Comparison of ENCODE assay signal across 17 cellular contexts in genomic region chr16:70482624-70483023, GRCh38. TPM values are rescaled to one million over a fixed set of nuclear protein-coding genes. Genes with fewer than 3 reads are reported as not detected.
DNase-seq lines count a peak whose midpoint lies in the region; ATAC-seq, FAIRE-seq and TF ChIP-seq lines count a peak whose summit lies in the region.
"Had no signal": no experiment of that assay in that cellular context is flagged by ENCODE, and none has a peak within 500 bp of the region (broad histone marks: within the 10 kb centered on the region; RNA-seq: fewer than 3 reads in every experiment).

No MANE protein-coding gene starts in this region.

- H3K4me2 ChIP-seq in HepG2 (ENCODE audit: low read depth, low read length) (no peak overlapping the region), PC-3 (ENCODE audit: low read length) (no peak overlapping the region)

- H3K9me2 ChIP-seq in PC-3 (replicated peaks; ENCODE audit: low read length): no peaks in the 10 kb centered on the region

- H3K9me3 Mint-ChIP-seq in chondrocyte (ENCODE audit: low read depth): no peaks in the 10 kb centered on the region
- no peaks in the 10 kb centered on the region for H3K9me3 Mint-ChIP-seq in stimulated activated effector memory CD8-positive, alpha-beta T cell treated with anti-CD3 and anti-CD28 coated beads, Interleukin-12 subunit alpha, Interleukin-12 subunit beta, amount 100 ng/mL, for 72 hours
- no peaks in the 10 kb centered on the region for H3K9me3 Mint-ChIP-seq in activated CD8-positive, alpha-beta memory T cell treated with anti-CD3 and anti-CD28 coated beads, Interleukin-2, amount 10 ng/mL, durations not matched to agents 7 days and 5 days (ENCODE audit: low read depth)
- H3K9me3 Mint-ChIP-seq: CD4-positive, alpha-beta T cell had no signal

- H3K4me1 Mint-ChIP-seq in chondrocyte (ENCODE audit: low read depth): peaks cover 28% of the 10 kb centered on the region
- H3K4me1 Mint-ChIP-seq in stimulated activated effector memory CD8-positive, alpha-beta T cell treated with anti-CD3 and anti-CD28 coated beads, Interleukin-12 subunit alpha, Interleukin-12 subunit beta, amount 100 ng/mL, for 72 hours: peaks cover 20% of the 10 kb centered on the region
- H3K4me1 Mint-ChIP-seq in activated CD8-positive, alpha-beta memory T cell treated with anti-CD3 and anti-CD28 coated beads, Interleukin-2, amount 10 ng/mL, durations not matched to agents 7 days and 5 days: peaks cover 23% of the 10 kb centered on the region

- H3K4me1 ChIP-seq in HepG2 (ENCODE audit: insufficient read depth, low read length) (peaks cover 12% of the 10 kb centered on the region), right lobe of liver (no peaks in the 10 kb centered on the region), PC-3 (ENCODE audit: insufficient read depth, low read length) (peaks cover 13% of the 10 kb centered on the region)
- H3K4me1 ChIP-seq: SJCRH30 had no signal

- H3K4me3 Mint-ChIP-seq in chondrocyte (ENCODE audit: unreplicated experiment): no peak overlapping the region
- no peak overlapping the region for H3K4me3 Mint-ChIP-seq in stimulated activated effector memory CD8-positive, alpha-beta T cell treated with anti-CD3 and anti-CD28 coated beads, Interleukin-12 subunit alpha, Interleukin-12 subunit beta, amount 100 ng/mL, for 72 hours
- no peak overlapping the region for H3K4me3 Mint-ChIP-seq in activated CD8-positive, alpha-beta memory T cell treated with anti-CD3 and anti-CD28 coated beads, Interleukin-2, amount 10 ng/mL, durations not matched to agents 7 days and 5 days
- H3K4me3 Mint-ChIP-seq: CD4-positive, alpha-beta T cell had no signal

- H3K9me3 ChIP-seq in HepG2 (ENCODE audit: low read length) (no peaks in the 10 kb centered on the region), right lobe of liver (no peaks in the 10 kb centered on the region), PC-3 (ENCODE audit: low read length) (no peaks in the 10 kb centered on the region)
- H3K9me3 ChIP-seq: SJCRH30 had no signal

- TF ChIP-seq POLR2A in HepG2 (IDR thresholded peaks at IDR 0.05; ENCODE audit: insufficient read depth in 1 of 2, low read depth in 2 of 2, low read length in 2 of 2) (no peak), right lobe of liver (IDR thresholded peaks at IDR 0.05) (no peak)

- no peaks in the 10 kb centered on the region for H3K27me3 Mint-ChIP-seq in chondrocyte (ENCODE audit: low read depth)
- H3K27me3 Mint-ChIP-seq in activated CD8-positive, alpha-beta memory T cell treated with anti-CD3 and anti-CD28 coated beads, Interleukin-2, amount 10 ng/mL, durations not matched to agents 7 days and 5 days: no peaks in the 10 kb centered on the region
- H3K27me3 Mint-ChIP-seq: CD4-positive, alpha-beta T cell had no signal

- POLR2A ChIA-PET in HepG2 (lab: Yijun Ruan, JAX) (interaction anchor here (1.0 kb wide), 1 partner anchor 101 kb away, joined by 4 read pairs; no protein-coding TSS in a partner anchor), PC-3 (lab: Charles Lee; ENCODE audit: unreplicated experiment) (no interaction called here)

- TF ChIP-seq EP300 in HepG2 (IDR thresholded peaks at IDR 0.05; ENCODE audit: low read depth in 2 of 2, low read length in 2 of 2): no peak
- TF ChIP-seq EP300 in HepG2 (CRISPR knock-in tag; IDR thresholded peaks at IDR 0.05; ENCODE audit: borderline replicate concordance): no peak

- H3K79me2 ChIP-seq in HepG2 (ENCODE audit: insufficient read depth, low read length): no peaks in the 10 kb centered on the region
- no peaks in the 10 kb centered on the region for H3K79me2 ChIP-seq in PC-3 (ENCODE audit: low read length)

- CTCF ChIA-PET in HepG2 (lab: Yijun Ruan, JAX; ENCODE audit: low intra/inter-chr PET ratio, low total read pairs) (no interaction called here), PC-3 (lab: Charles Lee) (interaction anchor here (0.5 kb wide), 1 partner anchor 234 kb away, joined by 5 read pairs; no protein-coding TSS in a partner anchor)
- CTCF ChIA-PET in activated CD8-positive, alpha-beta memory T cell treated with anti-CD3 and anti-CD28 coated beads, Interleukin-2, amount 10 ng/mL, durations not matched to agents 7 days and 5 days (lab: Charles Lee): no interaction called here

- intact Hi-C loops in HepG2 (cut with micrococcal nuclease; ENCODE audit: unreplicated experiment) (no loop called here), right lobe of liver (cut with DNase I) (no loop called here), PC-3 (cut with micrococcal nuclease) (no loop called here)

- no peak for TF ChIP-seq RAD21 in HepG2 (CRISPR knock-in tag; IDR thresholded peaks at IDR 0.05)

- BruUV-seq in HepG2 (replicated peaks; lab: Mats Ljungman, UMichigan) (no TSS peak), PC-3 (replicated peaks; lab: Mats Ljungman, UMichigan) (no TSS peak)

- H3K27ac ChIP-seq in HepG2 (ENCODE audit: extremely low read length, insufficient read depth, low read length): peak overlapping the region; percentile 22
- no peak overlapping the region for H3K27ac ChIP-seq in right lobe of liver
- H3K27ac ChIP-seq in PC-3 (ENCODE audit: low read length): peak overlapping the region; percentile 65
- H3K27ac ChIP-seq: SJCRH30 had no signal

- H3K27ac Mint-ChIP-seq in chondrocyte (ENCODE audit: unreplicated experiment): peak overlapping the region; percentile 72
- H3K27ac Mint-ChIP-seq in stimulated activated effector memory CD8-positive, alpha-beta T cell treated with anti-CD3 and anti-CD28 coated beads, Interleukin-12 subunit alpha, Interleukin-12 subunit beta, amount 100 ng/mL, for 72 hours: peak overlapping the region; percentile 46
- H3K27ac Mint-ChIP-seq in activated CD8-positive, alpha-beta memory T cell treated with anti-CD3 and anti-CD28 coated beads, Interleukin-2, amount 10 ng/mL, durations not matched to agents 7 days and 5 days: no peak overlapping the region
- H3K27ac Mint-ChIP-seq: CD4-positive, alpha-beta T cell had no signal

- H3K4me3 ChIP-seq in HepG2 (replicated peaks in 1 of 3; ENCODE audit: insufficient read depth in 1 of 3, low read depth in 2 of 3, low read length in 3 of 3) (no peak overlapping the region), right lobe of liver (no peak overlapping the region), PC-3 (ENCODE audit: low read length) (no peak overlapping the region)
- H3K4me3 ChIP-seq: SJCRH30 had no signal

- peaks cover 8% of the 10 kb centered on the region for H3K36me3 Mint-ChIP-seq in chondrocyte (ENCODE audit: low read depth)
- peaks cover 42% of the 10 kb centered on the region for H3K36me3 Mint-ChIP-seq in stimulated activated effector memory CD8-positive, alpha-beta T cell treated with anti-CD3 and anti-CD28 coated beads, Interleukin-12 subunit alpha, Interleukin-12 subunit beta, amount 100 ng/mL, for 72 hours
- H3K36me3 Mint-ChIP-seq in activated CD8-positive, alpha-beta memory T cell treated with anti-CD3 and anti-CD28 coated beads, Interleukin-2, amount 10 ng/mL, durations not matched to agents 7 days and 5 days: peaks cover 8% of the 10 kb centered on the region

- H3F3A ChIP-seq in PC-3 (ENCODE audit: low read length, unreplicated experiment): no peaks in the 10 kb centered on the region

- peak; percentile 8 for ATAC-seq in HepG2
- no peak for ATAC-seq in right lobe of liver
- ATAC-seq in PC-3: peak; percentile 55
- no peak for ATAC-seq in stimulated activated effector memory CD8-positive, alpha-beta T cell treated with anti-CD3 and anti-CD28 coated beads, Interleukin-12 subunit alpha, Interleukin-12 subunit beta, amount 100 ng/mL, for 72 hours
- ATAC-seq in activated CD8-positive, alpha-beta memory T cell treated with anti-CD3 and anti-CD28 coated beads, Interleukin-2, amount 10 ng/mL, durations not matched to agents 7 days and 5 days: no peak

- in situ Hi-C loops in HepG2 (cut with HindIII; ENCODE audit: extremely low pct_ligation_motif_present, low pct_unique_long_range_greater_than_20kb): no loop called here

- H2AFZ ChIP-seq in HepG2 (ENCODE audit: low read length) (no peak overlapping the region), PC-3 (ENCODE audit: low read length) (no peak overlapping the region)

- 94% methylated on average over 2 of the region's 5 CpGs for WGBS in HepG2 (ENCODE audit: low lambda C conversion rate)
- WGBS in right lobe of liver (ENCODE audit: insufficient coverage, low coverage, low lambda C conversion rate, missing lambda C conversion rate): 67% methylated on average over 1 of the region's 5 CpGs

- peaks cover 34 to 58% of the 10 kb centered on the region in 2 experiments for H3K36me3 ChIP-seq in HepG2 (replicated peaks in 1 of 2; ENCODE audit: control insufficient read depth in 1 of 2, insufficient read depth in 2 of 2, low read length in 2 of 2)
- H3K36me3 ChIP-seq in right lobe of liver: peaks cover 0 to 62% (median 16%) of the 10 kb centered on the region in 4 donors
- H3K36me3 ChIP-seq in PC-3 (ENCODE audit: low read depth, low read length): peaks cover 4% of the 10 kb centered on the region
- H3K36me3 ChIP-seq: SJCRH30 had no signal

- no peak overlapping the region for H3K9ac ChIP-seq in HepG2 (ENCODE audit: insufficient read depth, low read depth, low read length)
- H3K9ac ChIP-seq in PC-3 (ENCODE audit: low read length): no peak overlapping the region

- DNase-seq in HepG2 (ENCODE audit: low spot score) (no peak), right lobe of liver (no peak), PC-3 (peak; percentile 17), chondrocyte (ENCODE audit: low spot score) (no peak), dermis blood vessel endothelial cell (no peak), foreskin melanocyte (no peak)
- DNase-seq in stimulated activated effector memory CD8-positive, alpha-beta T cell treated with anti-CD3 and anti-CD28 coated beads, Interleukin-12 subunit alpha, Interleukin-12 subunit beta, amount 100 ng/mL, for 72 hours (ENCODE audit: low spot score in 2 of 2): no peak
- DNase-seq in activated CD8-positive, alpha-beta memory T cell treated with anti-CD3 and anti-CD28 coated beads, Interleukin-2, amount 10 ng/mL, durations not matched to agents 7 days and 5 days: no peak
- DNase-seq: activated CD4-positive, alpha-beta T cell treated with anti-CD3 and anti-CD28 coated beads for 4 hours; activated T-cell treated with anti-CD3 and anti-CD28 coated beads, Interleukin-2, amount 50 U/mL, for 1 hour; CD4-positive, alpha-beta T cell; DND-41; head of caudate nucleus; NCI-H1930; NCI-H510A; SJCRH30; stimulated activated CD4-positive, alpha-beta T cell treated with anti-CD3 and anti-CD28 coated beads, Interleukin-15, amount 100 ng/mL, for 24 hours had no signal

- FAIRE-seq in HepG2 (lab: Jason Lieb, UNC): no peak

- no peaks in the 10 kb centered on the region for H4K20me1 ChIP-seq in HepG2 (ENCODE audit: insufficient read depth, low read length)
- H4K20me1 ChIP-seq in PC-3 (ENCODE audit: low read length): no peaks in the 10 kb centered on the region

- H3K27me3 ChIP-seq in HepG2 (ENCODE audit: control insufficient read depth in 1 of 2, insufficient read depth in 2 of 2, low read length in 2 of 2): no peaks in the 10 kb centered on the region
- no peaks in the 10 kb centered on the region for H3K27me3 ChIP-seq in right lobe of liver
- no peaks in the 10 kb centered on the region for H3K27me3 ChIP-seq in PC-3 (ENCODE audit: low read length)
- H3K27me3 ChIP-seq: SJCRH30 had no signal

- no peak for TF ChIP-seq CTCF in HepG2 (CRISPR knock-in tag; IDR thresholded peaks at IDR 0.05)
- no peak for TF ChIP-seq CTCF in right lobe of liver (IDR thresholded peaks at IDR 0.05)
- no peak for TF ChIP-seq CTCF in PC-3 (conservative IDR thresholded peaks at IDR 0.05; ENCODE audit: low read depth, low read length)
- no peak for TF ChIP-seq CTCF in chondrocyte (IDR thresholded peaks at IDR 0.05)

RNA-seq across cellular contexts. Expression of gene FCSK, which starts 28.2 kb away (rescaled TPM):
- total RNA-seq in HepG2 (2016; rRNA removed; fragmentation: Illumina TruSeq; extraction: Trizol) (4.9 and 9.1 TPM in 2 replicates), right lobe of liver (10 to 100 TPM; 10.9 to 16.7 (median 13.4) TPM), PC-3 (2014; rRNA removed) (9.7 and 11.7 TPM in 2 replicates), chondrocyte (9.2 to 12.9 TPM (median 11.5 TPM) in 3 replicates), dermis blood vessel endothelial cell (11.2 and 19.9 TPM in 2 replicates)
- total RNA-seq in HepG2 (2016; cell fraction: cytosol; rRNA removed; fragmentation: Illumina TruSeq; extraction: Trizol; ENCODE audit: low read depth): 4.4 and 5.2 TPM in 2 replicates
- 4.2 and 8.4 TPM in 2 replicates for total RNA-seq in HepG2 (2016; cell fraction: insoluble cytoplasmic fraction; rRNA removed; fragmentation: Illumina TruSeq; extraction: Trizol)
- total RNA-seq in HepG2 (2016; cell fraction: membrane; rRNA removed; fragmentation: Illumina TruSeq; extraction: Trizol): 2.6 and 3.0 TPM in 2 replicates
- total RNA-seq in HepG2 (2016; cell fraction: nucleus; rRNA removed; fragmentation: Illumina TruSeq; extraction: Trizol): 12.1 and 12.8 TPM in 2 replicates
- 15.0 and 19.2 TPM in 2 replicates for polyA plus RNA-seq in HepG2 (2011; rRNA removed)
- polyA plus RNA-seq in HepG2 (2011; cell fraction: cytosol; rRNA removed): 6.7 and 8.3 TPM in 2 replicates
- polyA plus RNA-seq in HepG2 (2011; cell fraction: nucleus; rRNA removed): 81.8 and 104 TPM in 2 replicates
- 6.2 and 6.4 TPM in 2 replicates for polyA plus RNA-seq in HepG2 (2012)
- 0.53 and 0.70 TPM in 2 replicates for polyA plus RNA-seq in HepG2 (2016; cell fraction: cytosol; fragmentation: Illumina TruSeq; extraction: Trizol; ENCODE audit: low read depth)
- polyA plus RNA-seq in HepG2 (2016; cell fraction: insoluble cytoplasmic fraction; fragmentation: Illumina TruSeq; extraction: Trizol; ENCODE audit: low read depth): 3.5 and 3.9 TPM in 2 replicates
- 1.2 and 1.3 TPM in 2 replicates for polyA plus RNA-seq in HepG2 (2016; cell fraction: membrane; fragmentation: Illumina TruSeq; extraction: Trizol; ENCODE audit: low read depth)
- polyA plus RNA-seq in HepG2 (2016; cell fraction: nucleus; fragmentation: Illumina TruSeq; extraction: Trizol; ENCODE audit: insufficient read depth, low read depth): 28.7 and 33.1 TPM in 2 replicates
- polyA minus RNA-seq in HepG2 (2011; rRNA and poly(A)+ RNA removed; ENCODE audit: low replicate concordance): 24.8 and 29.5 TPM in 2 replicates
- polyA minus RNA-seq in HepG2 (2011; cell fraction: cytosol; rRNA and poly(A)+ RNA removed): 4.3 and 5.3 TPM in 2 replicates
- 15.6 and 19.0 TPM in 2 replicates for polyA minus RNA-seq in HepG2 (2011; cell fraction: nucleus; rRNA and poly(A)+ RNA removed)
- total RNA-seq in activated CD8-positive, alpha-beta memory T cell treated with anti-CD3 and anti-CD28 coated beads, Interleukin-2, amount 10 ng/mL, durations not matched to agents 7 days and 5 days: 10 to 100 TPM; 17.8 to 20.9 TPM

RNA-seq across cellular contexts. Expression of gene COG4, which starts 40.7 kb away (rescaled TPM):
- total RNA-seq in HepG2 (2016; rRNA removed; fragmentation: Illumina TruSeq; extraction: Trizol) (73.8 and 85.7 TPM in 2 replicates), right lobe of liver (10 to 100 TPM; 24.5 to 32.9 (median 30.7) TPM), PC-3 (2014; rRNA removed) (35.5 and 56.4 TPM in 2 replicates), chondrocyte (48.4 to 65.1 TPM (median 49.8 TPM) in 3 replicates), dermis blood vessel endothelial cell (93.8 and 98.0 TPM in 2 replicates)
- total RNA-seq in HepG2 (2016; cell fraction: cytosol; rRNA removed; fragmentation: Illumina TruSeq; extraction: Trizol; ENCODE audit: low read depth): 9.8 and 10.8 TPM in 2 replicates
- total RNA-seq in HepG2 (2016; cell fraction: insoluble cytoplasmic fraction; rRNA removed; fragmentation: Illumina TruSeq; extraction: Trizol): 73.6 and 85.8 TPM in 2 replicates
- 16.2 and 17.5 TPM in 2 replicates for total RNA-seq in HepG2 (2016; cell fraction: membrane; rRNA removed; fragmentation: Illumina TruSeq; extraction: Trizol)
- total RNA-seq in HepG2 (2016; cell fraction: nucleus; rRNA removed; fragmentation: Illumina TruSeq; extraction: Trizol): 47.2 and 51.5 TPM in 2 replicates
- polyA plus RNA-seq in HepG2 (2011; rRNA removed): 51.1 and 52.7 TPM in 2 replicates
- polyA plus RNA-seq in HepG2 (2011; cell fraction: cytosol; rRNA removed): 40.4 and 61.2 TPM in 2 replicates
- polyA plus RNA-seq in HepG2 (2011; cell fraction: nucleus; rRNA removed): 138 and 141 TPM in 2 replicates
- polyA plus RNA-seq in HepG2 (2012): 38.9 and 41.3 TPM in 2 replicates
- polyA plus RNA-seq in HepG2 (2016; cell fraction: cytosol; fragmentation: Illumina TruSeq; extraction: Trizol; ENCODE audit: low read depth): 4.5 and 4.8 TPM in 2 replicates
- 53.2 and 57.0 TPM in 2 replicates for polyA plus RNA-seq in HepG2 (2016; cell fraction: insoluble cytoplasmic fraction; fragmentation: Illumina TruSeq; extraction: Trizol; ENCODE audit: low read depth)
- polyA plus RNA-seq in HepG2 (2016; cell fraction: membrane; fragmentation: Illumina TruSeq; extraction: Trizol; ENCODE audit: low read depth): 5.8 and 7.8 TPM in 2 replicates
- polyA plus RNA-seq in HepG2 (2016; cell fraction: nucleus; fragmentation: Illumina TruSeq; extraction: Trizol; ENCODE audit: insufficient read depth, low read depth): 75.3 and 76.0 TPM in 2 replicates
- 62.6 and 88.2 TPM in 2 replicates for polyA minus RNA-seq in HepG2 (2011; rRNA and poly(A)+ RNA removed; ENCODE audit: low replicate concordance)
- 21.7 and 23.0 TPM in 2 replicates for polyA minus RNA-seq in HepG2 (2011; cell fraction: cytosol; rRNA and poly(A)+ RNA removed)
- polyA minus RNA-seq in HepG2 (2011; cell fraction: nucleus; rRNA and poly(A)+ RNA removed): 43.4 and 56.8 TPM in 2 replicates
- total RNA-seq in activated CD8-positive, alpha-beta memory T cell treated with anti-CD3 and anti-CD28 coated beads, Interleukin-2, amount 10 ng/mL, durations not matched to agents 7 days and 5 days: 10 to 100 TPM; 67.3 to 72.5 TPM

RNA-seq across cellular contexts. Expression of gene SF3B3, which starts 41.0 kb away (rescaled TPM):
- total RNA-seq in HepG2 (2016; rRNA removed; fragmentation: Illumina TruSeq; extraction: Trizol): 500 and 817 TPM in 2 replicates
- 52.3 and 54.5 TPM in 2 replicates for total RNA-seq in HepG2 (2016; cell fraction: cytosol; rRNA removed; fragmentation: Illumina TruSeq; extraction: Trizol; ENCODE audit: low read depth)
- total RNA-seq in HepG2 (2016; cell fraction: insoluble cytoplasmic fraction; rRNA removed; fragmentation: Illumina TruSeq; extraction: Trizol): 484 and 682 TPM in 2 replicates
- 138 and 170 TPM in 2 replicates for total RNA-seq in HepG2 (2016; cell fraction: membrane; rRNA removed; fragmentation: Illumina TruSeq; extraction: Trizol)
- total RNA-seq in HepG2 (2016; cell fraction: nucleus; rRNA removed; fragmentation: Illumina TruSeq; extraction: Trizol): 336 and 347 TPM in 2 replicates
- polyA plus RNA-seq in HepG2 (2011; rRNA removed): 140 and 157 TPM in 2 replicates
- 134 and 147 TPM in 2 replicates for polyA plus RNA-seq in HepG2 (2011; cell fraction: cytosol; rRNA removed)
- 150 and 189 TPM in 2 replicates for polyA plus RNA-seq in HepG2 (2011; cell fraction: nucleus; rRNA removed)
- 211 and 269 TPM in 2 replicates for polyA plus RNA-seq in HepG2 (2012)
- 31.7 and 36.7 TPM in 2 replicates for polyA plus RNA-seq in HepG2 (2016; cell fraction: cytosol; fragmentation: Illumina TruSeq; extraction: Trizol; ENCODE audit: low read depth)
- polyA plus RNA-seq in HepG2 (2016; cell fraction: insoluble cytoplasmic fraction; fragmentation: Illumina TruSeq; extraction: Trizol; ENCODE audit: low read depth): 551 and 651 TPM in 2 replicates
- 103 and 131 TPM in 2 replicates for polyA plus RNA-seq in HepG2 (2016; cell fraction: membrane; fragmentation: Illumina TruSeq; extraction: Trizol; ENCODE audit: low read depth)
- 452 and 475 TPM in 2 replicates for polyA plus RNA-seq in HepG2 (2016; cell fraction: nucleus; fragmentation: Illumina TruSeq; extraction: Trizol; ENCODE audit: insufficient read depth, low read depth)
- 774 and 825 TPM in 2 replicates for polyA minus RNA-seq in HepG2 (2011; rRNA and poly(A)+ RNA removed; ENCODE audit: low replicate concordance)
- 152 and 162 TPM in 2 replicates for polyA minus RNA-seq in HepG2 (2011; cell fraction: cytosol; rRNA and poly(A)+ RNA removed)
- polyA minus RNA-seq in HepG2 (2011; cell fraction: nucleus; rRNA and poly(A)+ RNA removed): 238 and 284 TPM in 2 replicates
- 100 to 1,000 TPM in 1 of 6 experiments, 10 to 100 TPM in 5; 51.4 to 110 (median 90.7) TPM for total RNA-seq in right lobe of liver
- total RNA-seq in PC-3 (2014; rRNA removed): 133 and 181 TPM in 2 replicates
- 182 to 262 TPM (median 186 TPM) in 3 replicates for total RNA-seq in chondrocyte
- total RNA-seq in dermis blood vessel endothelial cell: 96.3 and 148 TPM in 2 replicates
- 100 to 1,000 TPM; 407 to 541 TPM for total RNA-seq in activated CD8-positive, alpha-beta memory T cell treated with anti-CD3 and anti-CD28 coated beads, Interleukin-2, amount 10 ng/mL, durations not matched to agents 7 days and 5 days

RNA-seq across cellular contexts. Expression of gene ST3GAL2, which starts 43.7 kb away (rescaled TPM):
- 17.8 and 24.9 TPM in 2 replicates for total RNA-seq in HepG2 (2016; rRNA removed; fragmentation: Illumina TruSeq; extraction: Trizol)
- total RNA-seq in HepG2 (2016; cell fraction: cytosol; rRNA removed; fragmentation: Illumina TruSeq; extraction: Trizol; ENCODE audit: low read depth): 3.6 TPM in 2 replicates
- total RNA-seq in HepG2 (2016; cell fraction: insoluble cytoplasmic fraction; rRNA removed; fragmentation: Illumina TruSeq; extraction: Trizol): 15.8 and 25.9 TPM in 2 replicates
- total RNA-seq in HepG2 (2016; cell fraction: membrane; rRNA removed; fragmentation: Illumina TruSeq; extraction: Trizol): 14.6 and 18.9 TPM in 2 replicates
- total RNA-seq in HepG2 (2016; cell fraction: nucleus; rRNA removed; fragmentation: Illumina TruSeq; extraction: Trizol): 15.0 and 18.9 TPM in 2 replicates
- 16.3 and 17.0 TPM in 2 replicates for polyA plus RNA-seq in HepG2 (2011; rRNA removed)
- polyA plus RNA-seq in HepG2 (2011; cell fraction: cytosol; rRNA removed): 10.9 and 15.5 TPM in 2 replicates
- polyA plus RNA-seq in HepG2 (2011; cell fraction: nucleus; rRNA removed): 14.6 and 16.7 TPM in 2 replicates
- polyA plus RNA-seq in HepG2 (2012): 13.3 and 16.9 TPM in 2 replicates
- 2.3 and 2.9 TPM in 2 replicates for polyA plus RNA-seq in HepG2 (2016; cell fraction: cytosol; fragmentation: Illumina TruSeq; extraction: Trizol; ENCODE audit: low read depth)
- polyA plus RNA-seq in HepG2 (2016; cell fraction: insoluble cytoplasmic fraction; fragmentation: Illumina TruSeq; extraction: Trizol; ENCODE audit: low read depth): 20.4 and 21.6 TPM in 2 replicates
- polyA plus RNA-seq in HepG2 (2016; cell fraction: membrane; fragmentation: Illumina TruSeq; extraction: Trizol; ENCODE audit: low read depth): 11.6 and 11.9 TPM in 2 replicates
- polyA plus RNA-seq in HepG2 (2016; cell fraction: nucleus; fragmentation: Illumina TruSeq; extraction: Trizol; ENCODE audit: insufficient read depth, low read depth): 22.8 and 26.4 TPM in 2 replicates
- 49.4 and 94.6 TPM in 2 replicates for polyA minus RNA-seq in HepG2 (2011; rRNA and poly(A)+ RNA removed; ENCODE audit: low replicate concordance)
- polyA minus RNA-seq in HepG2 (2011; cell fraction: cytosol; rRNA and poly(A)+ RNA removed): 25.8 and 27.6 TPM in 2 replicates
- polyA minus RNA-seq in HepG2 (2011; cell fraction: nucleus; rRNA and poly(A)+ RNA removed): 22.4 and 31.0 TPM in 2 replicates
- total RNA-seq in right lobe of liver: 10 to 100 TPM; 10.4 to 16.7 (median 14.5) TPM
- total RNA-seq in PC-3 (2014; rRNA removed): 9.3 and 9.8 TPM in 2 replicates
- 71.9 to 76.4 TPM (median 72.1 TPM) in 3 replicates for total RNA-seq in chondrocyte
- total RNA-seq in dermis blood vessel endothelial cell: 52.4 and 61.2 TPM in 2 replicates
- 10 to 100 TPM; 23.6 to 34.2 TPM for total RNA-seq in activated CD8-positive, alpha-beta memory T cell treated with anti-CD3 and anti-CD28 coated beads, Interleukin-2, amount 10 ng/mL, durations not matched to agents 7 days and 5 days

Comparison
In these comparisons a context has a peak if more than half of its experiments do, and no peak if none do; other contexts are left out.
1. ATAC-seq: peak in HepG2 (single experiment) and PC-3 (single experiment); none in right lobe of liver (0 of 4), stimulated activated effector memory CD8-positive, alpha-beta T cell treated with anti-CD3 and anti-CD28 coated beads, Interleukin-12 subunit alpha, Interleukin-12 subunit beta, amount 100 ng/mL, for 72 hours (single experiment) and activated CD8-positive, alpha-beta memory T cell treated with anti-CD3 and anti-CD28 coated beads, Interleukin-2, amount 10 ng/mL, durations not matched to agents 7 days and 5 days (single experiment).
2. H3K27ac ChIP-seq: peak in HepG2 (single experiment) and PC-3 (single experiment); none in right lobe of liver (0 of 3).